Comparison of ENCODE assay signal across 12 cellular contexts in genomic region chr22:37527952-37528351, GRCh38. TPM values are rescaled to one million over a fixed set of nuclear protein-coding genes. Genes with fewer than 3 reads are reported as not detected.
"Had no signal": no experiment of that assay in that cellular context is flagged by ENCODE, and none has a peak within 500 bp of the region (broad histone marks: within the 10 kb centered on the region; RNA-seq: fewer than 3 reads in every experiment).

No MANE protein-coding gene starts in this region.

RNA-seq across cellular contexts. Expression of gene CARD10, which starts 8.7 kb away (rescaled TPM):
- total RNA-seq: mononuclear cell had no signal

RNA-seq across cellular contexts. Expression of gene CDC42EP1, which starts 32.3 kb away (rescaled TPM):
- polyA plus RNA-seq: naive thymus-derived CD4-positive, alpha-beta T cell had no signal

RNA-seq across cellular contexts. Expression of gene LGALS2, which starts 51.9 kb away (rescaled TPM):
- total RNA-seq: dermis microvascular lymphatic vessel endothelial cell, esophagus mucosa, esophagus squamous epithelium, gastrocnemius medialis, glomerular endothelial cell, kidney epithelial cell, left cardiac atrium, left ventricle myocardium superior, lung microvascular endothelial cell had no signal
- polyA plus RNA-seq: heart right ventricle had no signal
